19 cellular contexts compared by ENCODE assay signal in genomic region chr9:117860849-117861248, GRCh38.
"Had no signal": no experiment of that assay in that cellular context is flagged by ENCODE, and none has a peak within 500 bp of the region (broad histone marks: within the 10 kb centered on the region; RNA-seq: fewer than 3 reads in every experiment).

No MANE protein-coding gene starts in this region.

- H3K4me3 Mint-ChIP-seq: natural killer cell; neural crest cell; stimulated activated effector memory CD8-positive, alpha-beta T cell treated with anti-CD3 and anti-CD28 coated beads, Interleukin-12 subunit alpha, Interleukin-12 subunit beta, amount 100 ng/mL, for 72 hours had no signal

- DNase-seq: cortex of kidney; dorsolateral prefrontal cortex; effector CD8-positive, alpha-beta T cell; heart left ventricle; hypothalamus; mammary epithelial cell; natural killer cell; posterior cingulate gyrus; stimulated activated CD4-positive, alpha-beta T cell treated with anti-CD3 and anti-CD28 coated beads, Interleukin-4, amount 100 ng/mL, for 1 hour; stimulated activated CD8-positive, alpha-beta memory T cell treated with anti-CD3 and anti-CD28 coated beads, Interleukin-4, amount 100 ng/mL, for 48 hours; stimulated activated naive CD8-positive, alpha-beta T cell treated with anti-CD3 and anti-CD28 coated beads, Interleukin-15, Interleukin-2, amounts not matched to agents 100 U/mL and 50 U/mL, for 24 hours; tibial artery; upper lobe of left lung; uterus had no signal

- H3K36me3 ChIP-seq: heart left ventricle, right atrium auricular region, tibial artery, upper lobe of left lung, uterus had no signal

- H3K27ac ChIP-seq: dorsolateral prefrontal cortex, heart left ventricle, right atrium auricular region, tibial artery, upper lobe of left lung, uterus had no signal

- H3K4me1 Mint-ChIP-seq: natural killer cell; stimulated activated effector memory CD8-positive, alpha-beta T cell treated with anti-CD3 and anti-CD28 coated beads, Interleukin-12 subunit alpha, Interleukin-12 subunit beta, amount 100 ng/mL, for 72 hours had no signal

- H3K27me3 ChIP-seq: dorsolateral prefrontal cortex, heart left ventricle, right atrium auricular region, tibial artery, upper lobe of left lung, uterus had no signal

- H3K27ac Mint-ChIP-seq: natural killer cell; stimulated activated effector memory CD8-positive, alpha-beta T cell treated with anti-CD3 and anti-CD28 coated beads, Interleukin-12 subunit alpha, Interleukin-12 subunit beta, amount 100 ng/mL, for 72 hours had no signal

- H3K4me3 ChIP-seq: dorsolateral prefrontal cortex, heart left ventricle, right atrium auricular region, smooth muscle cell, tibial artery, upper lobe of left lung, uterus had no signal

- ATAC-seq: left lobe of liver; natural killer cell; stimulated activated effector memory CD8-positive, alpha-beta T cell treated with anti-CD3 and anti-CD28 coated beads, Interleukin-12 subunit alpha, Interleukin-12 subunit beta, amount 100 ng/mL, for 72 hours; stimulated activated naive CD8-positive, alpha-beta T cell treated with anti-CD3 and anti-CD28 coated beads, Interleukin-15, Interleukin-2, amounts not matched to agents 100 U/mL and 50 U/mL, for 24 hours had no signal

- H3K36me3 Mint-ChIP-seq: natural killer cell; stimulated activated effector memory CD8-positive, alpha-beta T cell treated with anti-CD3 and anti-CD28 coated beads, Interleukin-12 subunit alpha, Interleukin-12 subunit beta, amount 100 ng/mL, for 72 hours had no signal

- H3K9me3 Mint-ChIP-seq: natural killer cell; neural crest cell; stimulated activated effector memory CD8-positive, alpha-beta T cell treated with anti-CD3 and anti-CD28 coated beads, Interleukin-12 subunit alpha, Interleukin-12 subunit beta, amount 100 ng/mL, for 72 hours had no signal
